12 cellular contexts compared by ENCODE assay signal in genomic region chr1:108815566-108815965, GRCh38. TPM values are rescaled to one million over a fixed set of nuclear protein-coding genes. Genes with fewer than 3 reads are reported as not detected.
A peak's percentile ranks its signal among the peaks of the same experiment; 100 is the strongest.
DNase-seq lines count a peak whose midpoint lies in the region; ATAC-seq and TF ChIP-seq lines count a peak whose summit lies in the region.
"Had no signal": no experiment of that assay in that cellular context is flagged by ENCODE, and none has a peak within 500 bp of the region (broad histone marks: within the 10 kb centered on the region; RNA-seq: fewer than 3 reads in every experiment).

No MANE protein-coding gene starts in this region.

- peaks cover 4% of the 10 kb centered on the region for H3K36me3 ChIP-seq in brain microvascular endothelial cell (replicated peaks)
- H3K36me3 ChIP-seq in stomach = peaks cover 0 to 8% (median 8%) of the 10 kb centered on the region in 4 donors

- peaks cover 6% of the 10 kb centered on the region for H3K27me3 Mint-ChIP-seq in endothelial cell (ENCODE audit: unreplicated experiment)
- no peaks in the 10 kb centered on the region for H3K27me3 Mint-ChIP-seq in activated CD4-positive, alpha-beta T cell treated with anti-CD3 and anti-CD28 coated beads for 36 hours

- H3K4me3 Mint-ChIP-seq in endothelial cell (ENCODE audit: unreplicated experiment) = no peak overlapping the region
- no peak overlapping the region for H3K4me3 Mint-ChIP-seq in activated CD4-positive, alpha-beta T cell treated with anti-CD3 and anti-CD28 coated beads for 36 hours
- H3K4me3 Mint-ChIP-seq: naive thymus-derived CD4-positive, alpha-beta T cell had no signal

- H3K4me1 Mint-ChIP-seq in endothelial cell (ENCODE audit: unreplicated experiment) = peaks cover 11% of the 10 kb centered on the region
- no peaks in the 10 kb centered on the region for H3K4me1 Mint-ChIP-seq in activated CD4-positive, alpha-beta T cell treated with anti-CD3 and anti-CD28 coated beads for 36 hours
- H3K4me1 Mint-ChIP-seq: naive thymus-derived CD4-positive, alpha-beta T cell had no signal

- H3K27ac ChIP-seq in brain microvascular endothelial cell = peak overlapping the region; percentile 89
- peak overlapping the region; percentile 92 for H3K27ac ChIP-seq in layer of hippocampus (ENCODE audit: low read depth, low read length)
- peak overlapping the region in 4 of 5 donors; percentile 73 to 87 (median 84) for H3K27ac ChIP-seq in stomach
- H3K27ac ChIP-seq: VCaP had no signal

- CTCF ChIA-PET in activated CD4-positive, alpha-beta T cell treated with anti-CD3 and anti-CD28 coated beads for 36 hours (lab: Charles Lee) = no interaction called here

- no peaks in the 10 kb centered on the region for H3K36me3 Mint-ChIP-seq in endothelial cell (ENCODE audit: low read depth, unreplicated experiment)
- no peaks in the 10 kb centered on the region for H3K36me3 Mint-ChIP-seq in activated CD4-positive, alpha-beta T cell treated with anti-CD3 and anti-CD28 coated beads for 36 hours (ENCODE audit: low read depth)

- intact Hi-C loops in stomach (cut with DNase I; ENCODE audit: low total_unique reads) = no loop called here
- intact Hi-C loops in sciatic nerve (cut with DNase I) = no loop called here
- intact Hi-C loops in activated CD4-positive, alpha-beta T cell treated with anti-CD3 and anti-CD28 coated beads for 36 hours (cut with DNase I, micrococcal nuclease) = no loop called here

- no peak for TF ChIP-seq CTCF in brain microvascular endothelial cell (IDR thresholded peaks at IDR 0.05; ENCODE audit: low read depth, low read length, missing control alignments)
- no peak for TF ChIP-seq CTCF in stomach (IDR thresholded peaks at IDR 0.05)
- no peak for TF ChIP-seq CTCF in endothelial cell (IDR thresholded peaks at IDR 0.05; ENCODE audit: unreplicated experiment)

- ATAC-seq in HG03280 (IDR thresholded peaks at IDR 0.05; ENCODE audit: unreplicated experiment) (no peak), sciatic nerve (no peak)
- no peak for ATAC-seq in activated CD4-positive, alpha-beta T cell treated with anti-CD3 and anti-CD28 coated beads for 36 hours
- ATAC-seq: naive thymus-derived CD4-positive, alpha-beta T cell had no signal

- H3K4me3 ChIP-seq in brain microvascular endothelial cell (ENCODE audit: low read depth, low read length) = no peak overlapping the region
- no peak overlapping the region for H3K4me3 ChIP-seq in stomach

- POLR2A ChIA-PET in activated CD4-positive, alpha-beta T cell treated with anti-CD3 and anti-CD28 coated beads for 36 hours (lab: Charles Lee) = no interaction called here

- no peak for TF ChIP-seq POLR2A in stomach (IDR thresholded peaks at IDR 0.05)

- no peaks in the 10 kb centered on the region for H3K9me3 ChIP-seq in stomach
- H3K9me3 ChIP-seq: Caco-2 had no signal

- no peak for TF ChIP-seq EP300 in stomach (IDR thresholded peaks at IDR 0.05)

- H3K27me3 ChIP-seq in brain microvascular endothelial cell (replicated peaks) (no peaks in the 10 kb centered on the region), layer of hippocampus (ENCODE audit: control insufficient read depth, insufficient read depth, low read length) (no peaks in the 10 kb centered on the region), stomach (no peaks in the 10 kb centered on the region)

- in situ Hi-C loops in brain microvascular endothelial cell (cut with HindIII; ENCODE audit: low pct_ligation_motif_present, low sequenced_read_pairs) = no loop called here

- peak; percentile 24 for DNase-seq in HCEC 1CT
- no peak for DNase-seq in brain microvascular endothelial cell
- DNase-seq in stomach = no peak
- no peak for DNase-seq in sciatic nerve (ENCODE audit: low spot score)
- DNase-seq in endothelial cell (ENCODE audit: low spot score) = no peak
- DNase-seq in activated CD4-positive, alpha-beta T cell treated with anti-CD3 and anti-CD28 coated beads for 36 hours = no peak
- DNase-seq: Caco-2; naive thymus-derived CD4-positive, alpha-beta T cell; stimulated activated CD4-positive, alpha-beta T cell treated with anti-CD3 and anti-CD28 coated beads, Interleukin-4, amount 100 ng/mL, for 1 hour had no signal

- no peak overlapping the region for H3K27ac Mint-ChIP-seq in endothelial cell (ENCODE audit: unreplicated experiment)
- no peak overlapping the region for H3K27ac Mint-ChIP-seq in activated CD4-positive, alpha-beta T cell treated with anti-CD3 and anti-CD28 coated beads for 36 hours
- H3K27ac Mint-ChIP-seq: naive thymus-derived CD4-positive, alpha-beta T cell had no signal

- peaks cover 7 to 35% (median 16%) of the 10 kb centered on the region in 4 donors for H3K4me1 ChIP-seq in stomach

- H3K9me3 Mint-ChIP-seq in endothelial cell (ENCODE audit: unreplicated experiment) = no peaks in the 10 kb centered on the region
- no peaks in the 10 kb centered on the region for H3K9me3 Mint-ChIP-seq in activated CD4-positive, alpha-beta T cell treated with anti-CD3 and anti-CD28 coated beads for 36 hours (ENCODE audit: low read depth)
- H3K9me3 Mint-ChIP-seq: naive thymus-derived CD4-positive, alpha-beta T cell had no signal

RNA-seq across cellular contexts. Expression of gene AKNAD1, which starts 41.3 kb away (rescaled TPM):
- total RNA-seq in stomach (1 to 10 TPM in 1 of 5 donors, not detected in 4; 2.0 TPM), sciatic nerve (1.3 TPM), endothelial cell (ENCODE audit: unreplicated experiment) (not detected)
- under 1 TPM in 2 of 3 donors, not detected in 1; 0.28 to 0.37 TPM for polyA plus RNA-seq in stomach
- not detected for total RNA-seq in activated CD4-positive, alpha-beta T cell treated with anti-CD3 and anti-CD28 coated beads for 36 hours
- total RNA-seq: Caco-2; naive thymus-derived CD4-positive, alpha-beta T cell had no signal
- polyA plus RNA-seq: naive thymus-derived CD4-positive, alpha-beta T cell had no signal
